11 cellular contexts compared by ENCODE assay signal in genomic region chr19:518292-519231, GRCh38. TPM values are rescaled to one million over a fixed set of nuclear protein-coding genes. Genes with fewer than 3 reads are reported as not detected.
DNase-seq lines count a peak whose midpoint lies in the region; ATAC-seq and TF ChIP-seq lines count a peak whose summit lies in the region.
"Had no signal": no experiment of that assay in that cellular context is flagged by ENCODE, and none has a peak within 500 bp of the region (broad histone marks: within the 10 kb centered on the region; RNA-seq: fewer than 3 reads in every experiment).

No MANE protein-coding gene starts in this region.

- H3K9me3 ChIP-seq in sigmoid colon: no peaks in the 10 kb centered on the region
- H3K9me3 ChIP-seq: breast epithelium had no signal

- WGBS in sigmoid colon, 2 donors: 17 to 23% methylated on average over 59 of the region's 59 CpGs

- TF ChIP-seq EP300 in sigmoid colon (IDR thresholded peaks at IDR 0.05): no peak

- peak; percentile 14 for ATAC-seq in esophagus mucosa
- ATAC-seq in HG02571 (IDR thresholded peaks at IDR 0.05; ENCODE audit: unreplicated experiment): no peak
- ATAC-seq in GM19467 (IDR thresholded peaks at IDR 0.05; ENCODE audit: unreplicated experiment): no peak
- ATAC-seq in GM18498 (IDR thresholded peaks at IDR 0.05; ENCODE audit: unreplicated experiment): no peak

- no peak for TF ChIP-seq CTCF in sigmoid colon (IDR thresholded peaks at IDR 0.05)

- peaks cover 0 to 6% (median 0%) of the 10 kb centered on the region in 4 donors for H3K4me1 ChIP-seq in sigmoid colon
- H3K4me1 ChIP-seq: breast epithelium had no signal

- intact Hi-C loops in sigmoid colon (cut with DNase I): no loop called here

- TF ChIP-seq POLR2A in sigmoid colon (IDR thresholded peaks at IDR 0.05): no peak

- no peak overlapping the region for H3K27ac ChIP-seq in sigmoid colon
- H3K27ac ChIP-seq: breast epithelium had no signal

- no peak overlapping the region for H3K4me3 ChIP-seq in sigmoid colon
- H3K4me3 ChIP-seq: breast epithelium had no signal

- no peaks in the 10 kb centered on the region for H3K27me3 ChIP-seq in sigmoid colon
- H3K27me3 ChIP-seq: breast epithelium had no signal

- peak; percentile 30 for DNase-seq in EH (ENCODE audit: low read depth)
- peak; percentile 51 to 67 for DNase-seq in activated CD4-positive, alpha-beta T cell treated with anti-CD3 and anti-CD28 coated beads, Interleukin-2, amount 50 U/mL, for 48 hours
- DNase-seq in sigmoid colon: peak; percentile 71
- DNase-seq in COLO829 (ENCODE audit: low spot score): no peak
- DNase-seq: NCI-H524 treated with DMSO at 0.1 percent for 48 hours had no signal

- peaks cover 0 to 10% (median 0%) of the 10 kb centered on the region in 4 donors for H3K36me3 ChIP-seq in sigmoid colon
- H3K36me3 ChIP-seq: breast epithelium had no signal

RNA-seq across cellular contexts. Expression of gene TPGS1, which starts 11.3 kb away (rescaled TPM):
- total RNA-seq in esophagus mucosa: 14.2 TPM
- total RNA-seq in sigmoid colon: 10 to 100 TPM; 36.3 to 78.8 (median 46.6) TPM
- polyA plus RNA-seq in sigmoid colon: 10 to 100 TPM; 14.3 to 23.6 (median 20.4) TPM

RNA-seq across cellular contexts. Expression of gene CDC34, which starts 13.0 kb away (rescaled TPM):
- total RNA-seq in esophagus mucosa: 30.7 TPM
- total RNA-seq in sigmoid colon: 100 to 1,000 TPM in 2 of 4 donors, 10 to 100 TPM in 2; 74.9 to 152 (median 95.1) TPM
- 100 to 1,000 TPM in 1 of 3 donors, 10 to 100 TPM in 2; 79.2 to 110 (median 96.7) TPM for polyA plus RNA-seq in sigmoid colon

RNA-seq across cellular contexts. Expression of gene MADCAM1, which starts 22.3 kb away (rescaled TPM):
- 0.36 TPM for total RNA-seq in esophagus mucosa
- total RNA-seq in sigmoid colon: under 1 TPM in 3 of 4 donors, not detected in 1; 0.16 to 0.55 (median 0.27) TPM
- polyA plus RNA-seq in sigmoid colon: 1 to 10 TPM in 1 of 3 donors, under 1 TPM in 2; 0.46 to 6.3 (median 0.60) TPM
- total RNA-seq: Daoy had no signal

RNA-seq across cellular contexts. Expression of gene GZMM, which starts 25.3 kb away (rescaled TPM):
- total RNA-seq in esophagus mucosa (not detected), sigmoid colon (under 1 TPM in 1 of 4 donors, not detected in 3; 0.49 TPM)
- polyA plus RNA-seq in sigmoid colon: 10 to 100 TPM in 1 of 3 donors, not detected in 2; 11.2 TPM

RNA-seq across cellular contexts. Expression of gene BSG, which starts 53.8 kb away (rescaled TPM):
- total RNA-seq in esophagus mucosa (320 TPM), sigmoid colon (100 to 1,000 TPM; 423 to 500 (median 482) TPM)
- 100 to 1,000 TPM; 218 to 715 (median 309) TPM for polyA plus RNA-seq in sigmoid colon
